In the genomic region with DNA sequence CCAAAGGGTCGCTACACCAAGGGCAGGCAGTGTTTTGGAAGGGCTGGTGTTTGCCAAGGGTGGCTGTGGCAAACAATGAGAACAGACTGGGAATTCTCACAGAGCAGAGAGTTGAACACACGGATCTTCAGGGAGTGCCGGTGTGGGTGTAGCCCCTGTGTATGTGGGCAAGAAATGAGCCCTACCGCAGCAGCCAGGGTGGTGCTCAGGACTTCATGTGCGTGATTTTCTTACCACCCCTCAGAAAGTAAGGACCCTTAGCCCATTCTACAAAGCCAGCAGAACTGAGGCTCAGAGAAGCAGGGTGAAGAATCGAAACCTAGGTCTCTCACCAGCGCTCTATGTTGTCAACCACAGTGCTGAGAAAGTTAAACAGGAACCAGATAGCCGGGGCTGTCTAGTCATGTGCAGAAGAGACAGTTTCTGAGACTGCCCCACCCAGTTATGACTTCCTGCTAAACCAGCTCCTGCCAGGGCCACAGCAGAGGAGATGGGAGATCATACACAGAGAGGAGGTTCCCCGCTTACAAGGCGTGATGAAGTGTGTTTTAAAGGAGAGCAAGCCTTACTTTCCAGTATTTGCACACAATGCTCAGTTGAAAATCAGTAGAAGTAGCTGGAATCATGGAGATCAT, we compare ENCODE assay signal across 1 cellular context.
TF ChIP-seq lines count a peak whose summit lies in the region.

No MANE protein-coding gene starts in this region.

TF ChIP-seq in K562, 482 proteins besides CTCF, POLR2A, EP300 and RAD21 (continued from another document and continues in another):
- TF ChIP-seq FOXP1 (CRISPR knock-in tag; IDR thresholded peaks at IDR 0.05) (no peak; the same call in 1 of the 2 replicates), TAF9B (IDR thresholded peaks at IDR 0.05; ENCODE audit: partially characterized antibody) (no peak), CBX1 (IDR thresholded peaks at IDR 0.05; ENCODE audit: low read depth) (no peak), TRIM24 (IDR thresholded peaks at IDR 0.05) (no peak), ARHGAP35 (IDR thresholded peaks at IDR 0.05; ENCODE audit: partially characterized antibody) (no peak), RBM14 (IDR thresholded peaks at IDR 0.05; ENCODE audit: borderline replicate concordance, insufficient read depth, low read depth, low read length) (no peak), CHD7 (IDR thresholded peaks at IDR 0.05; ENCODE audit: low read depth, low read length) (no peak), SIN3B (IDR thresholded peaks at IDR 0.05; ENCODE audit: low read depth) (no peak), CHD1 (IDR thresholded peaks at IDR 0.05; ENCODE audit: low read length) (no peak), NR2C1 (IDR thresholded peaks at IDR 0.05) (no peak), NR2C1 (tag; IDR thresholded peaks at IDR 0.05) (no peak), KLF6 (CRISPR knock-in tag; IDR thresholded peaks at IDR 0.05; ENCODE audit: borderline replicate concordance) (peak; percentile 87; the same call in 1 of the 2 replicates), LARP7 (IDR thresholded peaks at IDR 0.05) (no peak), RERE (CRISPR knock-in tag; IDR thresholded peaks at IDR 0.05; ENCODE audit: borderline replicate concordance) (no peak), ZNF695 (CRISPR knock-in tag; IDR thresholded peaks at IDR 0.05) (no peak), SMARCA5 (IDR thresholded peaks at IDR 0.05) (no peak), CREBBP (IDR thresholded peaks at IDR 0.05; ENCODE audit: low read depth, low read length) (no peak), SP1 (CRISPR knock-in tag; IDR thresholded peaks at IDR 0.05) (no peak), ESRRB (CRISPR knock-in tag; IDR thresholded peaks at IDR 0.05; ENCODE audit: borderline replicate concordance) (no peak), SRSF1 (IDR thresholded peaks at IDR 0.05; ENCODE audit: low read depth, low read length) (no peak), PTBP1 (IDR thresholded peaks at IDR 0.05; ENCODE audit: low read depth, low read length) (no peak), CBFA2T2 (conservative IDR thresholded peaks at IDR 0.05) (no peak), NUFIP1 (IDR thresholded peaks at IDR 0.05; ENCODE audit: partially characterized antibody) (no peak), HNRNPL (IDR thresholded peaks at IDR 0.05; ENCODE audit: low read depth, low read length) (no peak), MEIS2 (IDR thresholded peaks at IDR 0.05; ENCODE audit: partially characterized antibody) (peak; percentile 34), FUS (optimal IDR thresholded peaks at IDR 0.05; ENCODE audit: low read depth, low read length) (no peak), KDM5B (IDR thresholded peaks at IDR 0.05; ENCODE audit: insufficient replicate concordance, low read depth, low read length) (peak; percentile 54), CREM (IDR thresholded peaks at IDR 0.05; ENCODE audit: low read depth) (no peak), BRCA1 (IDR thresholded peaks at IDR 0.05) (no peak), BRCA1 (CRISPR knock-in tag; IDR thresholded peaks at IDR 0.05) (no peak), BRF1 (IDR thresholded peaks at IDR 0.05; ENCODE audit: borderline replicate concordance, extremely low read depth, insufficient read length) (no peak), ZNF512 (tag; IDR thresholded peaks at IDR 0.05) (no peak), ELF1 (tag; IDR thresholded peaks at IDR 0.05) (peak; percentile 78), GABPA (tag; conservative IDR thresholded peaks at IDR 0.05; ENCODE audit: low read depth) (peak; percentile 72), MAFG (tag; conservative IDR thresholded peaks at IDR 0.05) (no peak), ETV6 (IDR thresholded peaks at IDR 0.05; ENCODE audit: borderline replicate concordance in 1 of 2, low read depth in 2 of 2, low read length in 1 of 2) (no peak), ETV6 (CRISPR knock-in tag; IDR thresholded peaks at IDR 0.05; ENCODE audit: borderline replicate concordance) (no peak), RBM39 (optimal IDR thresholded peaks at IDR 0.05; ENCODE audit: low read depth, low read length) (no peak), BRF2 (IDR thresholded peaks at IDR 0.05; ENCODE audit: borderline replicate concordance, insufficient read depth, insufficient read length) (no peak), CBX5 (IDR thresholded peaks at IDR 0.05; ENCODE audit: borderline replicate concordance, low read depth) (no peak)
- TF ChIP-seq, protein P1, sequence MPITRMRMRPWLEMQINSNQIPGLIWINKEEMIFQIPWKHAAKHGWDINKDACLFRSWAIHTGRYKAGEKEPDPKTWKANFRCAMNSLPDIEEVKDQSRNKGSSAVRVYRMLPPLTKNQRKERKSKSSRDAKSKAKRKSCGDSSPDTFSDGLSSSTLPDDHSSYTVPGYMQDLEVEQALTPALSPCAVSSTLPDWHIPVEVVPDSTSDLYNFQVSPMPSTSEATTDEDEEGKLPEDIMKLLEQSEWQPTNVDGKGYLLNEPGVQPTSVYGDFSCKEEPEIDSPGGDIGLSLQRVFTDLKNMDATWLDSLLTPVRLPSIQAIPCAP (CRISPR knock-in tag; IDR thresholded peaks at IDR 0.05; ENCODE audit: borderline replicate concordance) = no peak
- TF ChIP-seq, protein P2, sequence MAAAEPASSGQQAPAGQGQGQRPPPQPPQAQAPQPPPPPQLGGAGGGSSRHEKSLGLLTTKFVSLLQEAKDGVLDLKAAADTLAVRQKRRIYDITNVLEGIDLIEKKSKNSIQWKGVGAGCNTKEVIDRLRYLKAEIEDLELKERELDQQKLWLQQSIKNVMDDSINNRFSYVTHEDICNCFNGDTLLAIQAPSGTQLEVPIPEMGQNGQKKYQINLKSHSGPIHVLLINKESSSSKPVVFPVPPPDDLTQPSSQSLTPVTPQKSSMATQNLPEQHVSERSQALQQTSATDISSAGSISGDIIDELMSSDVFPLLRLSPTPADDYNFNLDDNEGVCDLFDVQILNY (CRISPR knock-in tag; IDR thresholded peaks at IDR 0.05) = no peak
